ENCODE assay signal across 11 cellular contexts in the genomic region with DNA sequence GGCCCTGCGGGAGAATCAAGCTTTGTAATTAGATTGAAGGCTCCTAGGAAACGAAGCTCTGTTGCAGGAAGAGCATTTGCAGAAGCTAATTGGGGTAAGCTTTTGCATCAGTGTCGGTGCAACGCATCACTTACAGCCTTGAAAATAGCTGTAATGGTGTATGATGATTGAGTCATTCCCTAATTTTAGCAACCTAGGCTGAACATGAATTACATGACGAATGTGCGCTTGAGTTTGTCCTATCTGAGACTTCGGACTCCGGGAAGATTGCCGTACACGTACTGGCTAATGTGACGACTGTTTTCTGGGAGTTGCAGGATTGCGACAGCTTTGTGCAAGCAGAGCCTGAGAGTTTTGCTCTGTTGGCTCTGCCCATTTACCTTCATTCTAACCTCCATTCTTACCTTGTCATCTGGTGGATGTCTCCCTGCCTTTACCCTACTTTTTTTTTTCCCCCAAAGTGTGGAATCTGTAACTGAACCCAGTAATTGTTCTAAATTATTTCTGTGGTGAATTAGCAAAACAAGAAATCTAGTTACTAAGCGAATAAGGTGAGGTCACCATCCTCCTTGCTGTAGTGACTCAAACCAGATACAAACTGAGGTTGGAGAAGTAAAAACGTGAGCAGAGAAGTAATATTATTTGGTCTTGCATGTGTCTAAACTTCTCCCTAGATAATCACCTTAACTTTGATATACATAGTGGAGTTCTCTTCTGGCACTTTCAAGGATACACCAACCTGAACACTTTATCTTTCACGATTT.
DNase-seq lines count a peak whose midpoint lies in the region; FAIRE-seq and TF ChIP-seq lines count a peak whose summit lies in the region.
"Had no signal": no experiment of that assay in that cellular context is flagged by ENCODE, and none has a peak within 500 bp of the region (broad histone marks: within the 10 kb centered on the region; RNA-seq: fewer than 3 reads in every experiment).

No MANE protein-coding gene starts in this region.

- FAIRE-seq in D721Med (lab: Jason Lieb, UNC), result peak; percentile 11
- FAIRE-seq: endometrium had no signal

- no peaks in the 10 kb centered on the region for H3K36me3 ChIP-seq in mesodermal cell (ENCODE audit: control insufficient read depth, insufficient read depth, low read length)

- H3K9me3 ChIP-seq in mesodermal cell (ENCODE audit: control insufficient read depth, low read length), result no peaks in the 10 kb centered on the region

- DNase-seq in D721Med (ENCODE audit: insufficient read length, low spot score) (no peak), NCI-H69 (lab: John Stamatoyannopoulos, UW) (peak; percentile 65), dedifferentiated amniotic fluid mesenchymal stem cell (ENCODE audit: extremely low spot score) (peak; percentile 67), DMS153 (lab: John Stamatoyannopoulos, UW) (no peak), MV-4-11 (lab: John Stamatoyannopoulos, UW) (no peak), DMS53 treated with DMSO at 0.1 percent for 48 hours (lab: John Stamatoyannopoulos, UW; ENCODE audit: unreplicated experiment) (no peak)
- DNase-seq in activated CD8-positive, alpha-beta memory T cell treated with anti-CD3 and anti-CD28 coated beads, Interleukin-2, amount 50 U/mL, for 48 hours, result no peak
- DNase-seq: activated gamma-delta T cell, NCI-H524 treated with DMSO at 0.1 percent for 48 hours had no signal

- WGBS in mesodermal cell (ENCODE audit: insufficient coverage in 2 of 2), 2 experiments, result 85 to 89% methylated on average over 12 to 13 of the region's 15 CpGs

- no peak for TF ChIP-seq CTCF in D721Med (IDR thresholded peaks at IDR 0.05; ENCODE audit: insufficient read depth, missing control alignments)

- peaks cover 23% of the 10 kb centered on the region for H3K4me1 ChIP-seq in mesodermal cell (ENCODE audit: control insufficient read depth, insufficient read depth, low read length, poor library complexity, severe bottlenecking)

- no peak overlapping the region for H3K4me3 ChIP-seq in mesodermal cell (ENCODE audit: extremely low read depth, insufficient read depth, low read length, poor library complexity, severe bottlenecking)

- peak overlapping the region; percentile 46 for H3K27ac ChIP-seq in mesodermal cell (ENCODE audit: low read depth, low read length, severe bottlenecking)

Comparison
In these comparisons a context has a peak if more than half of its experiments do, and no peak if none do; other contexts are left out.
1. DNase-seq: peak in NCI-H69 (single experiment) and dedifferentiated amniotic fluid mesenchymal stem cell (single experiment); none in D721Med (single experiment), DMS153 (single experiment), MV-4-11 (single experiment), activated CD8-positive, alpha-beta memory T cell treated with anti-CD3 and anti-CD28 coated beads, Interleukin-2, amount 50 U/mL, for 48 hours (single experiment) and DMS53 treated with DMSO at 0.1 percent for 48 hours (single experiment).